ENCODE assay signal across 7 cellular contexts in the genomic region with DNA sequence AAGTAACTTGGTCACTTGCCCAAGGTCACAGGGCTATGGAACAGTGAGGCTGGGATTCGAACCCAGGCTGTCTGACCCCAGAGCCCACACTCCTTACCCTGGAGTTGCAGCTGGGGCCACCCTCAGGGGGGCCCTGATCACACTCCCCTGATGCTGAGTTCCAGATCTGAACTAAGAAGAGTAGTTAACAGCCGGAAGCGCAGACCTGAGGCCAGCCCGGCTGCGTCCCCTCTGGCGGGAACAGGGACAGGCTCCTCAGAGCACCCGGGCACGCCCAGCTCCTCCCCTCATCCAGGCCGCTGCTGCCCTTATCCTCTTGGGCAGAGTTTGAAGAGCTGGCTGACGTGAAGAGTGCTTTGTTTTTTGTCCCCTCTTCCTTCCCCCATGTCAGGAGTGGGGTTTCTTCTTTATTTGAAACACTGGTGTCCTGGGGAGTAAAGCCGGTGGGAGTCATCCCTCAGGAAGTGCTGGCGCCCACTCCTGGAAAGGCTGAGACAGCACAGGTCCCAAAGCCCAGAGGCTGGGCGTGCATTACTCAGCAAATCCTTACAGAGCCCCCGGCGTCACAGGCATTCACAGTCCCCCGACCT. TPM values are rescaled to one million over a fixed set of nuclear protein-coding genes. Genes with fewer than 3 reads are reported as not detected.
DNase-seq lines count a peak whose midpoint lies in the region; ATAC-seq and TF ChIP-seq lines count a peak whose summit lies in the region.

No MANE protein-coding gene starts in this region.

- H3K27ac ChIP-seq in breast epithelium (peak overlapping the region; percentile 98 to 99), spleen (peak overlapping the region; percentile 80 to 99 (median 93))

- H3K4me1 ChIP-seq in breast epithelium = peaks cover 8 to 22% of the 10 kb centered on the region in 2 donors
- peaks cover 63 to 91% (median 79%) of the 10 kb centered on the region in 6 donors for H3K4me1 ChIP-seq in spleen

- no peak for TF ChIP-seq POLR2A in breast epithelium (IDR thresholded peaks at IDR 0.05)
- no peak for TF ChIP-seq POLR2A in spleen (IDR thresholded peaks at IDR 0.05)

- H3K9me3 ChIP-seq in breast epithelium = no peaks in the 10 kb centered on the region
- no peaks in the 10 kb centered on the region for H3K9me3 ChIP-seq in spleen

- 9 to 28% (median 15%) methylated on average over 16 of the region's 16 CpGs for whole genome bisulfite sequencing in spleen, 5 donors

- intact Hi-C loops in breast epithelium (cut with DNase I; ENCODE audit: low total_unique reads) = loop anchor here (10.0 kb wide), 1 partner anchor 97 kb away; a partner anchor contains a TSS
- intact Hi-C loops in spleen (cut with DNase I; ENCODE audit: low total_unique reads) = loop anchor here (10.0 kb wide), 1 partner anchor 97 kb away; a partner anchor contains a TSS

- H3K27me3 ChIP-seq in breast epithelium = no peaks in the 10 kb centered on the region
- H3K27me3 ChIP-seq in spleen (replicated peaks in 1 of 7) = no peaks in the 10 kb centered on the region

- peak; percentile 91 for DNase-seq in GM12865 (ENCODE audit: low read depth)
- peak; percentile 49 to 56 for DNase-seq in Kasumi-1 (lab: John Stamatoyannopoulos, UW)
- peak; percentile 73 for DNase-seq in RPMI8226
- DNase-seq in breast epithelium (ENCODE audit: low spot score in 2 of 2) = peak in 1 of 2 donors; percentile 55
- DNase-seq in inferior parietal cortex (ENCODE audit: extremely low spot score) = peak; percentile 29
- DNase-seq in spleen = peak; percentile 91

- H3K4me3 ChIP-seq in GM12865 (ENCODE audit: low read depth, low read length) (peak overlapping the region; percentile 76), breast epithelium (peak overlapping the region; percentile 24 to 78 (median 76)), spleen (peak overlapping the region in 2 of 8 donors; percentile 17 to 97)

- no peaks in the 10 kb centered on the region for H3K36me3 ChIP-seq in breast epithelium
- peaks cover 0 to 68% (median 51%) of the 10 kb centered on the region in 6 donors for H3K36me3 ChIP-seq in spleen

- TF ChIP-seq CTCF in GM12865 (IDR thresholded peaks at IDR 0.05; ENCODE audit: insufficient read depth, low read depth, low read length, missing control alignments) (peak; percentile 38), breast epithelium (IDR thresholded peaks at IDR 0.05) (peak; percentile 25 to 43 (median 26)), spleen (IDR thresholded peaks at IDR 0.05 in 8 of 11, conservative IDR thresholded peaks at IDR 0.05 in 3 of 11) (peak in 8 of 11 experiments; percentile 13 to 56 (median 34))

- no peak for ATAC-seq in HG02759 (IDR thresholded peaks at IDR 0.05; ENCODE audit: unreplicated experiment)

RNA-seq across cellular contexts. Expression of a gene that starts 8.7 kb away (rescaled TPM):
- total RNA-seq in breast epithelium = 100 to 1,000 TPM; 194 to 237 (median 221) TPM
- 100 to 1,000 TPM; 127 to 143 (median 133) TPM for total RNA-seq in spleen
- 100 to 1,000 TPM; 166 to 199 (median 177) TPM for polyA plus RNA-seq in spleen

RNA-seq across cellular contexts. Expression of a gene that starts 8.9 kb away (rescaled TPM):
- total RNA-seq in breast epithelium = 10 to 100 TPM; 29.6 to 52.0 (median 49.5) TPM
- total RNA-seq in spleen = 10 to 100 TPM; 19.9 to 56.3 (median 44.0) TPM
- 10 to 100 TPM; 23.6 to 38.3 (median 37.1) TPM for polyA plus RNA-seq in spleen

RNA-seq across cellular contexts. Expression of a gene that starts 10.6 kb away (rescaled TPM):
- total RNA-seq in breast epithelium (10 to 100 TPM; 14.7 to 28.0 (median 20.3) TPM), spleen (100 to 1,000 TPM; 314 to 431 (median 423) TPM)
- 100 to 1,000 TPM; 398 to 713 (median 604) TPM for polyA plus RNA-seq in spleen

RNA-seq across cellular contexts. Expression of a gene that starts 18.0 kb away (rescaled TPM):
- total RNA-seq in breast epithelium (100 to 1,000 TPM; 515 to 824 (median 547) TPM), spleen (100 to 1,000 TPM in 6 of 7 donors, 10 to 100 TPM in 1; 79.2 to 364 (median 116) TPM)
- 100 to 1,000 TPM; 181 to 323 (median 242) TPM for polyA plus RNA-seq in spleen

RNA-seq across cellular contexts. Expression of a gene that starts 18.2 kb away (rescaled TPM):
- not detected for total RNA-seq in breast epithelium
- not detected for total RNA-seq in spleen
- not detected for polyA plus RNA-seq in spleen

Comparison
In these comparisons a context has a peak if more than half of its experiments do, and no peak if none do; other contexts are left out.
1. RNA of a gene that starts 10.6 kb away (total RNA-seq): 314 to 431 TPM in spleen; 14.7 to 28.0 TPM in breast epithelium; every median in the first group is over 10 times any median in the second.
2. Peak in every context shown above with its lines, with median percentiles within 50 percentile points of each other: CTCF ChIP-seq.